8 cellular contexts compared by ENCODE assay signal in the genomic region with DNA sequence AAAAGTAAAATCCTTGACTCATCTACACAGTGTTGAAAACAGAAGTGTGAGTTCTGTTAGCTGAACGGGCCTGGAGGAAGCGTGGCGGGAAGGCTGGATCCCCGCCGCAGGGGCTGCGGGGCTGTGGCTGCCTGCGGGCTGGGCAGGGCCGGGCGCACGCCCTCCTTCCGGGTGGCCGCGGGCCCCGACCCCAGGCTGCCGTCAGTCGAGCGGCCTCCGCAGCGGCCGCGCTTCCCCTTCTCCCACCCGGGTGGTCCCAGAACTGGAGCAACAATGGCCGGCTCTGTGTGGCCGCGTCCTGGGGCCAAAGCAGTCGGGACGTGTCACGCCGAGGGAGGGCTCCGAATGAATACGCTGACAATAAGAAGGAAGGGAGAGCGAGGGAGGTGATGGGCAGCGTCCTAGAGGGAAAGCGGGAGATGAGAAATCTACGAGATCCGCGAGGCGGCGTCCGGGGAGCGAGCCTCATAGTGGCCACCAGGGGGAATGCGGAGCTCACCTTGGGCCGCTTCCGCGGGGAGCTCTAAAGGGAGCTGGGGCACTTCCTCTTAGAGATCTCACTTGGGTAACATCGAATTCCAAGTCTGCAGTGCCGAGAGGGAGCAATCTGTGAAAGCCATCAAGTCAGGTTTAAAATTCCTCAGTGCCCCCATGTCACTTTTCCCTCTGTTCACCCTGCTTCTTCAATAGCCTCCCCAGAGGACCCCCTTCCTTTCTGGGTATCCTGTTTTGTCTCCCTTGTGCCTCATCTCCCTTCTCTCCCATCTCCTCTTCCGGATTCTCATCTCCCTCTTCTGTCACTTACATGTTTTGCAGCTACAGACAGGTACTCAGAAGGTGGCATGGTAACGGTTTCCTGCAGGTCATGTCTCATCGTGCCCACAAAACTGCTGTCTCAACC.
A peak's percentile ranks its signal among the peaks of the same experiment; 100 is the strongest.
DNase-seq lines count a peak whose midpoint lies in the region; ATAC-seq, FAIRE-seq and TF ChIP-seq lines count a peak whose summit lies in the region.

No MANE protein-coding gene starts in this region.

- H3K9me3 ChIP-seq in DOHH2 (ENCODE audit: control insufficient read depth, insufficient read depth, low read length) (no peaks in the 10 kb centered on the region), Karpas-422 (ENCODE audit: low read length) (no peaks in the 10 kb centered on the region), neural progenitor cell (ENCODE audit: low read depth) (no peaks in the 10 kb centered on the region)

- H4K20me1 ChIP-seq in DOHH2 (ENCODE audit: control insufficient read depth, insufficient read depth, low read depth, low read length) (no peaks in the 10 kb centered on the region), Karpas-422 (ENCODE audit: insufficient read depth, low read depth, low read length) (no peaks in the 10 kb centered on the region), neural progenitor cell (ENCODE audit: low read depth) (no peaks in the 10 kb centered on the region)

- H2AFZ ChIP-seq in Karpas-422 (ENCODE audit: low read length) (peak overlapping the region; percentile 69), neural progenitor cell (replicated peaks) (peak overlapping the region; percentile 82)

- DNase-seq in Karpas-422 (peak; percentile 88), SHP77 (lab: John Stamatoyannopoulos, UW) (peak; percentile 72 to 82), frontal cortex (ENCODE audit: low spot score in 2 of 2) (peak; percentile 78 to 82), neural progenitor cell (ENCODE audit: low spot score) (peak; percentile 93), stromal cell of bone marrow (ENCODE audit: low read depth) (peak; percentile 45)
- DNase-seq in activated naive CD4-positive, alpha-beta T cell (lab: John Stamatoyannopoulos, UW), result peak in 3 of 4 experiments; percentile 15 to 45 (median 24)

- peak; percentile 75 for ATAC-seq in GM21825 (IDR thresholded peaks at IDR 0.05; ENCODE audit: unreplicated experiment)

- peaks cover 33% of the 10 kb centered on the region for H3K4me1 Mint-ChIP-seq in neural progenitor cell

- peak; percentile 75 for TF ChIP-seq CTCF in DOHH2 (IDR thresholded peaks at IDR 0.05; ENCODE audit: low read depth, low read length, poor library complexity, severe bottlenecking)
- TF ChIP-seq CTCF in neural progenitor cell (IDR thresholded peaks at IDR 0.05), result peak; percentile 79

- no peak for FAIRE-seq in frontal cortex (lab: Jason Lieb, UNC)

- peak overlapping the region; percentile 91 for H3K4me3 ChIP-seq in DOHH2 (ENCODE audit: low read length)
- peak overlapping the region; percentile 58; the same call in 1 of the 2 replicates for H3K4me3 ChIP-seq in Karpas-422 (ENCODE audit: low read length)
- H3K4me3 ChIP-seq in neural progenitor cell, result peak overlapping the region; percentile 51

- H3K4me2 ChIP-seq in DOHH2 (ENCODE audit: low read length), result peak overlapping the region; percentile 97
- H3K4me2 ChIP-seq in Karpas-422 (ENCODE audit: low read depth, low read length, poor library complexity, severe bottlenecking), result peak overlapping the region; percentile 62
- peak overlapping the region; percentile 81 for H3K4me2 ChIP-seq in neural progenitor cell

- H3K9me2 ChIP-seq in DOHH2 (replicated peaks; ENCODE audit: control insufficient read depth, low read length), result no peaks in the 10 kb centered on the region
- no peaks in the 10 kb centered on the region for H3K9me2 ChIP-seq in Karpas-422 (replicated peaks; ENCODE audit: insufficient read depth, low read length)

- H3K27me3 ChIP-seq in DOHH2 (ENCODE audit: control insufficient read depth, low read length) (no peaks in the 10 kb centered on the region), Karpas-422 (ENCODE audit: low read length) (no peaks in the 10 kb centered on the region), neural progenitor cell (peaks cover 37% of the 10 kb centered on the region)

- H3K27ac Mint-ChIP-seq in neural progenitor cell, result no peak overlapping the region

- peaks cover 33% of the 10 kb centered on the region for H3K27me3 Mint-ChIP-seq in neural progenitor cell (ENCODE audit: insufficient read depth, low read depth)

- H3F3A ChIP-seq in DOHH2 (ENCODE audit: control insufficient read depth, insufficient read depth), result peaks cover 8% of the 10 kb centered on the region
- peaks cover 19% of the 10 kb centered on the region for H3F3A ChIP-seq in neural progenitor cell (ENCODE audit: low read depth)

- H3K36me3 ChIP-seq in DOHH2 (ENCODE audit: control insufficient read depth, low read length) (no peaks in the 10 kb centered on the region), Karpas-422 (ENCODE audit: insufficient read depth, low read length) (no peaks in the 10 kb centered on the region), neural progenitor cell (no peaks in the 10 kb centered on the region)

- H3K4me1 ChIP-seq in DOHH2 (ENCODE audit: control insufficient read depth, low read length), result peaks cover 50% of the 10 kb centered on the region
- H3K4me1 ChIP-seq in Karpas-422 (ENCODE audit: low read length), result peaks cover 18% of the 10 kb centered on the region
- no peaks in the 10 kb centered on the region for H3K4me1 ChIP-seq in neural progenitor cell

- H3K79me2 ChIP-seq in DOHH2 (ENCODE audit: control insufficient read depth, low read length), result no peaks in the 10 kb centered on the region
- no peaks in the 10 kb centered on the region for H3K79me2 ChIP-seq in Karpas-422 (ENCODE audit: low read length)
- no peaks in the 10 kb centered on the region for H3K79me2 ChIP-seq in neural progenitor cell (ENCODE audit: low read depth)

- H3K27ac ChIP-seq in DOHH2 (ENCODE audit: low read depth, low read length) (peak overlapping the region; percentile 39; the same call in 1 of the 2 replicates), Karpas-422 (ENCODE audit: low read length) (no peak overlapping the region), neural progenitor cell (no peak overlapping the region)

- H3K9me3 Mint-ChIP-seq in neural progenitor cell, result no peaks in the 10 kb centered on the region

- H3K9ac ChIP-seq in Karpas-422 (ENCODE audit: low read length) (peak overlapping the region; percentile 50), neural progenitor cell (no peak overlapping the region)

- H3K4me3 Mint-ChIP-seq in neural progenitor cell, result peak overlapping the region; percentile 85

- peaks cover 10% of the 10 kb centered on the region for H3K36me3 Mint-ChIP-seq in neural progenitor cell

Comparison
In these comparisons a context has a peak if more than half of its experiments do, and no peak if none do; other contexts are left out.
1. DNase-seq: peak in every context shown above with its lines; median percentile 93 in neural progenitor cell; 88 in Karpas-422; 80 in frontal cortex; 77 in SHP77; 45 in stromal cell of bone marrow; 24 in activated naive CD4-positive, alpha-beta T cell.